20 cellular contexts compared by ENCODE assay signal in the genomic region with DNA sequence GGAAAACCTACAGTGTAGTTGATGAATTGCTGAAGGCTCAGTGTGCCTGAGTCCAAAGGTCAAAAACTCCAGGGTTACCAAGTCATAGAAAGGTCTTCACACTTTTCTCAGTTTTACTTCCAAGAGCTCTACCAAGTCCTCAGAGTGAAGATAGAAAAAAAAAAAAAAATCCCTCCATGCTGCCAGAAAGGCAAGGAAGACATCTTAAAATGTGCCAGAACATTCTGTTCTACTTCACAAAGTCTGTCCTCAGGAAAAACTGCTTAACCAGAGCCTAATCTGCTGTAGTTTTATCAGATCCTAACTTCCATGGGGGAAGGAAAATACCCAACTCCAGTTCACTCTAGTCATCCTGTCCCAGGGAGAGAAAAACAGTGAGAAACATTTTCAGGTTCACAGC.
DNase-seq lines count a peak whose midpoint lies in the region; ATAC-seq and TF ChIP-seq lines count a peak whose summit lies in the region.
"Had no signal": no experiment of that assay in that cellular context is flagged by ENCODE, and none has a peak within 500 bp of the region (broad histone marks: within the 10 kb centered on the region; RNA-seq: fewer than 3 reads in every experiment).

No MANE protein-coding gene starts in this region.

- TF ChIP-seq CTCF in ascending aorta (IDR thresholded peaks at IDR 0.05) (no peak), esophagus muscularis mucosa (IDR thresholded peaks at IDR 0.05) (no peak), thoracic aorta (IDR thresholded peaks at IDR 0.05) (no peak)

- no peaks in the 10 kb centered on the region for H3K4me1 Mint-ChIP-seq in activated CD4-positive, alpha-beta memory T cell treated with anti-CD3 and anti-CD28 coated beads, Interleukin-2, amount 10 ng/mL, durations not matched to agents 7 days and 5 days

- H2AK5ac ChIP-seq in trophoblast cell (ENCODE audit: low read length): no peak overlapping the region

- H3K9me3 Mint-ChIP-seq in activated CD4-positive, alpha-beta memory T cell treated with anti-CD3 and anti-CD28 coated beads, Interleukin-2, amount 10 ng/mL, durations not matched to agents 7 days and 5 days: peaks cover 5% of the 10 kb centered on the region

- no peak overlapping the region for H4K12ac ChIP-seq in trophoblast cell (ENCODE audit: low read depth, low read length)

- no peak overlapping the region for H3K18ac ChIP-seq in trophoblast cell (ENCODE audit: low read length)

- POLR2A ChIA-PET in activated CD4-positive, alpha-beta memory T cell treated with anti-CD3 and anti-CD28 coated beads, Interleukin-2, amount 10 ng/mL, durations not matched to agents 7 days and 5 days (lab: Charles Lee): no interaction called here

- H3K9ac ChIP-seq in trophoblast cell (ENCODE audit: low read length): no peak overlapping the region

- no peaks in the 10 kb centered on the region for H3K27me3 Mint-ChIP-seq in activated CD4-positive, alpha-beta memory T cell treated with anti-CD3 and anti-CD28 coated beads, Interleukin-2, amount 10 ng/mL, durations not matched to agents 7 days and 5 days

- no peaks in the 10 kb centered on the region for H3K79me2 ChIP-seq in trophoblast cell (ENCODE audit: control insufficient read depth, insufficient read depth, low read length, poor library complexity)

- no peak overlapping the region for H2BK120ac ChIP-seq in trophoblast cell (ENCODE audit: insufficient read depth, low read length, poor library complexity)

- DNase-seq in ascending aorta (ENCODE audit: low spot score in 2 of 2): no peak
- peak; percentile 26 for DNase-seq in esophagus muscularis mucosa (ENCODE audit: extremely low spot score)
- no peak for DNase-seq in trophoblast cell
- no peak for DNase-seq in thoracic aorta (ENCODE audit: low spot score)
- no peak for DNase-seq in activated CD4-positive, alpha-beta memory T cell treated with anti-CD3 and anti-CD28 coated beads, Interleukin-2, amount 10 ng/mL, durations not matched to agents 7 days and 5 days
- no peak for DNase-seq in iPS-NIHi11 (ENCODE audit: low spot score)
- DNase-seq in NCI-H2227 (lab: John Stamatoyannopoulos, UW; ENCODE audit: unreplicated experiment): no peak
- DNase-seq: COR-L47, DMS153, EL, GOT3, MV-4-11, NCI-H1417, NCI-H2029, NCI-H2171, NCI-H446 treated with DMSO at 0.1 percent for 48 hours, NCI-H748 treated with DMSO at 0.1 percent for 48 hours, PC-3 had no signal

- H4K91ac ChIP-seq in trophoblast cell (ENCODE audit: low read depth, low read length): no peak overlapping the region

- H3K27me3 ChIP-seq in ascending aorta: no peaks in the 10 kb centered on the region
- no peaks in the 10 kb centered on the region for H3K27me3 ChIP-seq in esophagus muscularis mucosa
- no peaks in the 10 kb centered on the region for H3K27me3 ChIP-seq in trophoblast cell (ENCODE audit: insufficient read depth, low read length)
- no peaks in the 10 kb centered on the region for H3K27me3 ChIP-seq in thoracic aorta (replicated peaks; ENCODE audit: insufficient read depth)

- H3K4ac ChIP-seq in trophoblast cell (ENCODE audit: low read depth, low read length): no peak overlapping the region

- no peaks in the 10 kb centered on the region for H3K36me3 Mint-ChIP-seq in activated CD4-positive, alpha-beta memory T cell treated with anti-CD3 and anti-CD28 coated beads, Interleukin-2, amount 10 ng/mL, durations not matched to agents 7 days and 5 days (ENCODE audit: low read depth)

- H3K4me1 ChIP-seq in ascending aorta: peaks cover 0 to 7% of the 10 kb centered on the region in 2 donors
- peaks cover 0 to 19% (median 15%) of the 10 kb centered on the region in 4 donors for H3K4me1 ChIP-seq in esophagus muscularis mucosa
- peaks cover 0 to 7% of the 10 kb centered on the region in 2 experiments for H3K4me1 ChIP-seq in trophoblast cell (ENCODE audit: control insufficient read depth in 1 of 2, insufficient read depth in 2 of 2, low read length in 2 of 2)
- peaks cover 3 to 24% of the 10 kb centered on the region in 2 donors for H3K4me1 ChIP-seq in thoracic aorta (ENCODE audit: control insufficient read depth in 1 of 2, low read depth in 2 of 2)

- H3K4me3 Mint-ChIP-seq in activated CD4-positive, alpha-beta memory T cell treated with anti-CD3 and anti-CD28 coated beads, Interleukin-2, amount 10 ng/mL, durations not matched to agents 7 days and 5 days: no peak overlapping the region

- no peaks in the 10 kb centered on the region for H3K36me3 ChIP-seq in ascending aorta
- no peaks in the 10 kb centered on the region for H3K36me3 ChIP-seq in esophagus muscularis mucosa
- no peaks in the 10 kb centered on the region for H3K36me3 ChIP-seq in trophoblast cell (ENCODE audit: control insufficient read depth in 1 of 2, insufficient read depth in 2 of 2, low read length in 2 of 2)
- no peaks in the 10 kb centered on the region for H3K36me3 ChIP-seq in thoracic aorta

- no peak for TF ChIP-seq EP300 in esophagus muscularis mucosa (IDR thresholded peaks at IDR 0.05)

- peak overlapping the region; percentile 58 for H2BK12ac ChIP-seq in trophoblast cell (ENCODE audit: low read length)

- H3K27ac Mint-ChIP-seq in activated CD4-positive, alpha-beta memory T cell treated with anti-CD3 and anti-CD28 coated beads, Interleukin-2, amount 10 ng/mL, durations not matched to agents 7 days and 5 days: no peak overlapping the region

- CTCF ChIA-PET in activated CD4-positive, alpha-beta memory T cell treated with anti-CD3 and anti-CD28 coated beads, Interleukin-2, amount 10 ng/mL, durations not matched to agents 7 days and 5 days (lab: Charles Lee): interaction anchor here (1.4 kb wide), 1 partner anchor 11 kb away, joined by 3 read pairs; no protein-coding TSS in a partner anchor

- no peak overlapping the region for H3K14ac ChIP-seq in trophoblast cell (ENCODE audit: low read length)

- TF ChIP-seq POLR2A in esophagus muscularis mucosa (IDR thresholded peaks at IDR 0.05; ENCODE audit: low read depth): no peak

- peaks cover 2% of the 10 kb centered on the region for H3K79me1 ChIP-seq in trophoblast cell (ENCODE audit: low read length)

- H3K4me2 ChIP-seq in trophoblast cell (ENCODE audit: low read length): no peak overlapping the region

- no peak overlapping the region for H3K4me3 ChIP-seq in ascending aorta
- no peak overlapping the region for H3K4me3 ChIP-seq in esophagus muscularis mucosa
- H3K4me3 ChIP-seq in trophoblast cell (ENCODE audit: low read depth, low read length): no peak overlapping the region
- no peak overlapping the region for H3K4me3 ChIP-seq in thoracic aorta

- H2AFZ ChIP-seq in trophoblast cell (ENCODE audit: insufficient read depth, low read length, poor library complexity): no peak overlapping the region

- H2BK5ac ChIP-seq in trophoblast cell (ENCODE audit: low read depth, low read length, poor library complexity): peak overlapping the region; percentile 14

- no peak overlapping the region for H3K23ac ChIP-seq in trophoblast cell (ENCODE audit: low read length)

- intact Hi-C loops in ascending aorta (cut with DNase I) (no loop called here), esophagus muscularis mucosa (cut with DNase I) (no loop called here)

- H3K9me3 ChIP-seq in ascending aorta (no peaks in the 10 kb centered on the region), esophagus muscularis mucosa (no peaks in the 10 kb centered on the region), trophoblast cell (ENCODE audit: insufficient read depth, low read depth, low read length) (no peaks in the 10 kb centered on the region), thoracic aorta (no peaks in the 10 kb centered on the region)

- H3K27ac ChIP-seq in ascending aorta: peak overlapping the region; percentile 37 to 55
- peak overlapping the region in 3 of 4 donors; percentile 22 to 56 (median 51) for H3K27ac ChIP-seq in esophagus muscularis mucosa (replicated peaks in 1 of 4)
- H3K27ac ChIP-seq in trophoblast cell (ENCODE audit: low read depth, low read length): no peak overlapping the region
- peak overlapping the region; percentile 54 to 59 for H3K27ac ChIP-seq in thoracic aorta
- H3K27ac ChIP-seq: HL-60, RWPE1 had no signal

- peak; percentile 49 for ATAC-seq in thoracic aorta (ENCODE audit: insufficient number of reproducible peaks, low FRiP score, low read depth)
- ATAC-seq: PC-3 had no signal

- no peak overlapping the region for H4K8ac ChIP-seq in trophoblast cell (ENCODE audit: low read depth, low read length)
